ENCODE assay signal across 1 cellular context in genomic region chr1:93909146-93910050, GRCh38.
TF ChIP-seq lines count a peak whose summit lies in the region.

Gene GCLM, minus strand, starts transcription at chr1:93909430. Its CDS starts 267 bp downstream, at chr1:93909163.

TF ChIP-seq in HepG2, 621 proteins besides CTCF, POLR2A, EP300 and RAD21 (continued from another document and continues in another):
- TF ChIP-seq IRF1 (CRISPR knock-in tag; IDR thresholded peaks at IDR 0.05; ENCODE audit: low read depth): no peak
- no peak for TF ChIP-seq SNRNP70 (IDR thresholded peaks at IDR 0.05; ENCODE audit: low read depth, low read length)
- no peak for TF ChIP-seq STAT6 (CRISPR knock-in tag; IDR thresholded peaks at IDR 0.05; ENCODE audit: borderline replicate concordance)
- no peak for TF ChIP-seq ZNF382 (CRISPR knock-in tag; IDR thresholded peaks at IDR 0.05; ENCODE audit: borderline replicate concordance)
- TF ChIP-seq ELF1 (CRISPR knock-in tag; IDR thresholded peaks at IDR 0.05): no peak
- TF ChIP-seq NFATC3 (CRISPR knock-in tag; IDR thresholded peaks at IDR 0.05): no peak
- TF ChIP-seq ZNF558 (CRISPR knock-in tag; IDR thresholded peaks at IDR 0.05; ENCODE audit: borderline replicate concordance): 0 out of 2 replicates have a peak, but pooled peaks have one; percentile 29
- no peak for TF ChIP-seq CHCHD3 (CRISPR knock-in tag; IDR thresholded peaks at IDR 0.05)
- no peak for TF ChIP-seq SNAPC2 (CRISPR knock-in tag; IDR thresholded peaks at IDR 0.05)
- peak; percentile 74; the same call in 1 of the 2 replicates for TF ChIP-seq GFI1 (CRISPR knock-in tag; IDR thresholded peaks at IDR 0.05; ENCODE audit: borderline replicate concordance)
- TF ChIP-seq ZNF710 (CRISPR knock-in tag; IDR thresholded peaks at IDR 0.05; ENCODE audit: borderline replicate concordance): peak; percentile 65; the same call in 1 of the 2 replicates
- no peak for TF ChIP-seq SRSF4 (IDR thresholded peaks at IDR 0.05; ENCODE audit: low read depth, low read length, poor library complexity, severe bottlenecking)
- TF ChIP-seq KDM3A (CRISPR knock-in tag; IDR thresholded peaks at IDR 0.05; ENCODE audit: low read depth): no peak; the same call in 1 of the 2 replicates
- peak; percentile 59; the same call in 1 of the 2 replicates for TF ChIP-seq NR2C2 (CRISPR knock-in tag; IDR thresholded peaks at IDR 0.05; ENCODE audit: borderline replicate concordance)
- TF ChIP-seq ZNF124 (CRISPR knock-in tag; IDR thresholded peaks at IDR 0.05): no peak
- 0 out of 2 replicates have a peak, but pooled peaks have one; percentile 36 for TF ChIP-seq ZSCAN9 (CRISPR knock-in tag; IDR thresholded peaks at IDR 0.05; ENCODE audit: borderline replicate concordance)
- no peak for TF ChIP-seq HNRNPK (IDR thresholded peaks at IDR 0.05; ENCODE audit: low read depth, low read length, poor library complexity, severe bottlenecking)
- no peak for TF ChIP-seq NRL (CRISPR knock-in tag; IDR thresholded peaks at IDR 0.05; ENCODE audit: borderline replicate concordance)
- peak; percentile 41; the same call in 1 of the 2 replicates for TF ChIP-seq RXRB (CRISPR knock-in tag; IDR thresholded peaks at IDR 0.05; ENCODE audit: borderline replicate concordance)
- TF ChIP-seq TCF12 (IDR thresholded peaks at IDR 0.05): no peak
- peak; percentile 56; the same call in 1 of the 2 replicates for TF ChIP-seq TCF12 (CRISPR knock-in tag; IDR thresholded peaks at IDR 0.05)
- TF ChIP-seq ARID4A (CRISPR knock-in tag; IDR thresholded peaks at IDR 0.05; ENCODE audit: borderline replicate concordance): peak; percentile 72; the same call in 1 of the 2 replicates
- no peak for TF ChIP-seq KAT8 (CRISPR knock-in tag; IDR thresholded peaks at IDR 0.05)
- no peak for TF ChIP-seq FIP1L1 (IDR thresholded peaks at IDR 0.05; ENCODE audit: borderline replicate concordance, insufficient read depth, low read depth, low read length)
- TF ChIP-seq KLF16 (CRISPR knock-in tag; IDR thresholded peaks at IDR 0.05): peak in 1 of 2 experiments; percentile 63; a peak in 1 of 4 replicates
- no peak for TF ChIP-seq CCAR2 (optimal IDR thresholded peaks at IDR 0.05; ENCODE audit: low read depth, low read length)
- TF ChIP-seq ZNF772 (CRISPR knock-in tag; IDR thresholded peaks at IDR 0.05): peak; percentile 19; the same call in 1 of the 2 replicates
- TF ChIP-seq ADNP (CRISPR knock-in tag; IDR thresholded peaks at IDR 0.05): no peak
- no peak for TF ChIP-seq ZNF570 (CRISPR knock-in tag; IDR thresholded peaks at IDR 0.05; ENCODE audit: borderline replicate concordance)
- TF ChIP-seq FLYWCH1 (CRISPR knock-in tag; IDR thresholded peaks at IDR 0.05): no peak
- TF ChIP-seq ZNF33A (CRISPR knock-in tag; IDR thresholded peaks at IDR 0.05; ENCODE audit: borderline replicate concordance): no peak
- TF ChIP-seq ATF3 (CRISPR knock-in tag; IDR thresholded peaks at IDR 0.05): peak; percentile 51; the same call in 1 of the 2 replicates
- no peak for TF ChIP-seq HOXA9 (CRISPR knock-in tag; IDR thresholded peaks at IDR 0.05; ENCODE audit: borderline replicate concordance)
- no peak for TF ChIP-seq SIX1 (CRISPR knock-in tag; IDR thresholded peaks at IDR 0.05; ENCODE audit: borderline replicate concordance)
- TF ChIP-seq NFAT5 (CRISPR knock-in tag; IDR thresholded peaks at IDR 0.05): no peak
- peak; percentile 80 for TF ChIP-seq SP4 (CRISPR knock-in tag; IDR thresholded peaks at IDR 0.05)
- TF ChIP-seq ZZZ3 (CRISPR knock-in tag; IDR thresholded peaks at IDR 0.05; ENCODE audit: borderline replicate concordance): no peak
- TF ChIP-seq PHF5A (CRISPR knock-in tag; IDR thresholded peaks at IDR 0.05; ENCODE audit: low read depth, unreplicated experiment): no peak
- peak; percentile 19; the same call in 1 of the 2 replicates for TF ChIP-seq SIX4 (CRISPR knock-in tag; IDR thresholded peaks at IDR 0.05)
- no peak for TF ChIP-seq ZNF362 (CRISPR knock-in tag; IDR thresholded peaks at IDR 0.05; ENCODE audit: borderline replicate concordance)
- TF ChIP-seq ZFP41 (CRISPR knock-in tag; IDR thresholded peaks at IDR 0.05; ENCODE audit: borderline replicate concordance): no peak
- TF ChIP-seq HES4 (CRISPR knock-in tag; IDR thresholded peaks at IDR 0.05; ENCODE audit: borderline replicate concordance): peak; percentile 18
- no peak for TF ChIP-seq ZNF790 (CRISPR knock-in tag; IDR thresholded peaks at IDR 0.05; ENCODE audit: borderline replicate concordance)
- TF ChIP-seq NAIF1 (CRISPR knock-in tag; IDR thresholded peaks at IDR 0.05; ENCODE audit: borderline replicate concordance): no peak
- TF ChIP-seq ZFP36L2 (CRISPR knock-in tag; IDR thresholded peaks at IDR 0.05): no peak
- no peak for TF ChIP-seq ZNF34 (CRISPR knock-in tag; IDR thresholded peaks at IDR 0.05; ENCODE audit: borderline replicate concordance)
